26 cellular contexts compared by ENCODE assay signal in the genomic region with DNA sequence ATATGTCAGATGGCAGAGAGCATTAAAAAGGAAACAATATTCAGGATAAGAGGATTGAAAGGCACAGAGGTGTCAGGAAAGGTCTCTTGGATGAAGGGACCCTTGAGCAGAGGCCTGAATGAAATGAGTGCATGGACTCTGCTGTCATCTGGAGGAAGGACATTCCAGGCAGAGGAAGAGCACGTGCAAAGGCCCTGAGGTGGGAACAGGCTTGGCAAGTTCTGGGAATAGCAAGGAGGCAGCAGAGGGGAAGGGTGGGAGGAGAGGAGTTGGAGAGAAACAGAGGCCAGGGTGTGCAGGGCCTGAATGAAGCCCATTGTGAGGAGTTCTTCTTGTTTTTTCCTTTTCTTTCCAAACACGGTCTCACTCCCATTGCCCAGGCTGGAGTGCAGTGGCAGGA. TPM values are rescaled to one million over a fixed set of nuclear protein-coding genes. Genes with fewer than 3 reads are reported as not detected.
DNase-seq lines count a peak whose midpoint lies in the region; ATAC-seq and TF ChIP-seq lines count a peak whose summit lies in the region.
"Had no signal": no experiment of that assay in that cellular context is flagged by ENCODE, and none has a peak within 500 bp of the region (broad histone marks: within the 10 kb centered on the region; RNA-seq: fewer than 3 reads in every experiment).

No MANE protein-coding gene starts in this region.

- H3K4me3 Mint-ChIP-seq in activated naive CD4-positive, alpha-beta T cell treated with anti-CD3 and anti-CD28 coated beads, Interleukin-2, amount 10 ng/mL, durations not matched to agents 7 days and 5 days: no peak overlapping the region
- peak overlapping the region in 2 of 3 donors; percentile 36 to 87 for H3K4me3 Mint-ChIP-seq in T-cell
- H3K4me3 Mint-ChIP-seq in dendritic cell treated with granulocyte-macrophage colony-stimulating factor and Interleukin-4, amounts not matched to agents 40 ng/mL and 50 ng/mL, for 4 days: no peak overlapping the region

- H3K27me3 ChIP-seq in rectal smooth muscle tissue (ENCODE audit: control insufficient read depth, insufficient read depth, low read length): peaks cover 6% of the 10 kb centered on the region
- H3K27me3 ChIP-seq: BE2C, brain microvascular endothelial cell, pancreas had no signal

- peak overlapping the region; percentile 66 for H3K27ac Mint-ChIP-seq in activated naive CD4-positive, alpha-beta T cell treated with anti-CD3 and anti-CD28 coated beads, Interleukin-2, amount 10 ng/mL, durations not matched to agents 7 days and 5 days
- H3K27ac Mint-ChIP-seq in T-cell: peak overlapping the region; percentile 41 to 87
- peak overlapping the region; percentile 75 for H3K27ac Mint-ChIP-seq in dendritic cell treated with granulocyte-macrophage colony-stimulating factor and Interleukin-4, amounts not matched to agents 40 ng/mL and 50 ng/mL, for 4 days

- H3K27me3 Mint-ChIP-seq in activated naive CD4-positive, alpha-beta T cell treated with anti-CD3 and anti-CD28 coated beads, Interleukin-2, amount 10 ng/mL, durations not matched to agents 7 days and 5 days: no peaks in the 10 kb centered on the region
- no peaks in the 10 kb centered on the region for H3K27me3 Mint-ChIP-seq in T-cell
- peaks cover 46% of the 10 kb centered on the region for H3K27me3 Mint-ChIP-seq in dendritic cell treated with granulocyte-macrophage colony-stimulating factor and Interleukin-4, amounts not matched to agents 40 ng/mL and 50 ng/mL, for 4 days
- H3K27me3 Mint-ChIP-seq: activated CD8-positive, alpha-beta memory T cell treated with anti-CD3 and anti-CD28 coated beads, Interleukin-2, amount 10 ng/mL, durations not matched to agents 7 days and 5 days had no signal

- no peak overlapping the region for H3K27ac ChIP-seq in rectal smooth muscle tissue (ENCODE audit: low read depth, low read length)
- H3K27ac ChIP-seq: brain microvascular endothelial cell, HL-60, pancreas had no signal

- 65 to 76% methylated on average over 2 of the region's 2 CpGs for WGBS in lower leg skin, 2 donors

- peak overlapping the region; percentile 19 for H3K9ac ChIP-seq in rectal smooth muscle tissue (ENCODE audit: low read length)

- POLR2A ChIA-PET in T-cell (lab: Charles Lee): interaction anchor here in 1 of 2 donors (0.6 kb wide), 1 partner anchor 35 kb away, joined by 3 read pairs; no protein-coding TSS in a partner anchor

- CTCF ChIA-PET in activated naive CD4-positive, alpha-beta T cell treated with anti-CD3 and anti-CD28 coated beads, Interleukin-2, amount 10 ng/mL, durations not matched to agents 7 days and 5 days (lab: Charles Lee): interaction anchor here (1.3 to 1.7 kb wide), 2 partner anchors 10 to 48 kb away, joined by 3 to 4 read pairs; no protein-coding TSS in a partner anchor
- CTCF ChIA-PET in T-cell (lab: Charles Lee): interaction anchor here in 1 of 2 donors (0.6 kb wide), 1 partner anchor 124 kb away, joined by 4 read pairs; no protein-coding TSS in a partner anchor

- H3K4me1 Mint-ChIP-seq in activated naive CD4-positive, alpha-beta T cell treated with anti-CD3 and anti-CD28 coated beads, Interleukin-2, amount 10 ng/mL, durations not matched to agents 7 days and 5 days: peaks cover 99% of the 10 kb centered on the region
- H3K4me1 Mint-ChIP-seq in T-cell: peaks cover 96 to 97% (median 97%) of the 10 kb centered on the region in 3 donors
- peaks cover 76% of the 10 kb centered on the region for H3K4me1 Mint-ChIP-seq in dendritic cell treated with granulocyte-macrophage colony-stimulating factor and Interleukin-4, amounts not matched to agents 40 ng/mL and 50 ng/mL, for 4 days (ENCODE audit: low read depth)

- no peak for TF ChIP-seq CTCF in lower leg skin (IDR thresholded peaks at IDR 0.05)

- no peak for ATAC-seq in T-cell (replicated peaks in 1 of 4)
- ATAC-seq in HG03025 (IDR thresholded peaks at IDR 0.05; ENCODE audit: low FRiP score, unreplicated experiment): no peak
- ATAC-seq: activated CD8-positive, alpha-beta memory T cell treated with anti-CD3 and anti-CD28 coated beads, Interleukin-2, amount 10 ng/mL, durations not matched to agents 7 days and 5 days; pancreas; right cardiac atrium had no signal

- no peaks in the 10 kb centered on the region for H3K4me1 ChIP-seq in rectal smooth muscle tissue (ENCODE audit: control insufficient read depth, insufficient read depth, low read length)
- H3K4me1 ChIP-seq: BE2C, Caco-2, pancreas had no signal

- peaks cover 4% of the 10 kb centered on the region for H3K36me3 Mint-ChIP-seq in activated naive CD4-positive, alpha-beta T cell treated with anti-CD3 and anti-CD28 coated beads, Interleukin-2, amount 10 ng/mL, durations not matched to agents 7 days and 5 days
- no peaks in the 10 kb centered on the region for H3K36me3 Mint-ChIP-seq in T-cell
- H3K36me3 Mint-ChIP-seq in dendritic cell treated with granulocyte-macrophage colony-stimulating factor and Interleukin-4, amounts not matched to agents 40 ng/mL and 50 ng/mL, for 4 days (ENCODE audit: low read depth): no peaks in the 10 kb centered on the region

- H3K36me3 ChIP-seq in rectal smooth muscle tissue (ENCODE audit: control insufficient read depth, insufficient read depth, low read length): no peaks in the 10 kb centered on the region
- H3K36me3 ChIP-seq: BE2C, brain microvascular endothelial cell, pancreas had no signal

- no peak for TF ChIP-seq POLR2A in lower leg skin (IDR thresholded peaks at IDR 0.05)

- peak; percentile 10 for DNase-seq in activated naive CD4-positive, alpha-beta T cell treated with anti-CD3 and anti-CD28 coated beads, Interleukin-2, amount 10 ng/mL, durations not matched to agents 7 days and 5 days
- DNase-seq in activated naive CD4-positive, alpha-beta T cell treated with anti-CD3 and anti-CD28 coated beads, Interleukin-2, amount 50 U/mL, for 16 hours: no peak
- no peak for DNase-seq in T-cell
- no peak for DNase-seq in lower leg skin (ENCODE audit: low spot score in 2 of 2)
- DNase-seq in DMS79 treated with DMSO at 0.1 percent for 48 hours (lab: John Stamatoyannopoulos, UW): no peak
- DNase-seq: activated CD4-positive, CD25-positive, alpha-beta regulatory T cell treated with anti-CD3 and anti-CD28 coated beads, Interleukin-2, amount 50 U/mL, for 72 hours; activated CD8-positive, alpha-beta memory T cell treated with anti-CD3 and anti-CD28 coated beads, Interleukin-2, amount 10 ng/mL, durations not matched to agents 7 days and 5 days; BE2C; brain microvascular endothelial cell; Caco-2; DMS79; GF-D8; HCEC 1CT; hypothalamus; immature natural killer cell; NCI-H1417 treated with DMSO at 0.1 percent for 48 hours; NCI-H345; NCI-H748 treated with DMSO at 0.1 percent for 48 hours; pancreas; right cardiac atrium; SIG-M5 had no signal

- no peaks in the 10 kb centered on the region for H3K9me3 Mint-ChIP-seq in activated naive CD4-positive, alpha-beta T cell treated with anti-CD3 and anti-CD28 coated beads, Interleukin-2, amount 10 ng/mL, durations not matched to agents 7 days and 5 days
- no peaks in the 10 kb centered on the region for H3K9me3 Mint-ChIP-seq in T-cell
- H3K9me3 Mint-ChIP-seq in dendritic cell treated with granulocyte-macrophage colony-stimulating factor and Interleukin-4, amounts not matched to agents 40 ng/mL and 50 ng/mL, for 4 days: no peaks in the 10 kb centered on the region
- H3K9me3 Mint-ChIP-seq: activated T-helper 2 cell treated with anti-CD3 and anti-CD28 coated beads, Interferon-gamma antibody, Interleukin-2, Interleukin-4, amounts not matched to agents 10 μg/mL and 5 μg/mL and 100 μg/mL, durations not matched to agents 14 hours and 24 hours and 36 hours; immature natural killer cell had no signal

- intact Hi-C loops in dendritic cell treated with granulocyte-macrophage colony-stimulating factor and Interleukin-4, amounts not matched to agents 40 ng/mL and 50 ng/mL, for 4 days (cut with micrococcal nuclease): no loop called here
- intact Hi-C loops in lower leg skin (cut with DNase I; ENCODE audit: low total_unique reads): no loop called here

- H3K4me3 ChIP-seq in rectal smooth muscle tissue (ENCODE audit: low read length): no peak overlapping the region
- no peak overlapping the region for H3K4me3 ChIP-seq in lower leg skin (ENCODE audit: low read depth, poor library complexity, severe bottlenecking)
- H3K4me3 ChIP-seq: pancreas had no signal

RNA-seq across cellular contexts. Expression of gene RUNX3, which starts 59.0 kb away (rescaled TPM):
- total RNA-seq in T-cell (100 to 1,000 TPM; 140 to 220 (median 145) TPM), lower leg skin (10 to 100 TPM in 3 of 4 donors, 1 to 10 TPM in 1; 6.1 to 24.4 (median 19.8) TPM)

Comparison
In these comparisons a context has a peak if more than half of its experiments do, and no peak if none do; other contexts are left out.
1. H3K4me3 Mint-ChIP-seq: peak in T-cell (2 of 3); none in activated naive CD4-positive, alpha-beta T cell treated with anti-CD3 and anti-CD28 coated beads, Interleukin-2, amount 10 ng/mL, durations not matched to agents 7 days and 5 days (single experiment) and dendritic cell treated with granulocyte-macrophage colony-stimulating factor and Interleukin-4, amounts not matched to agents 40 ng/mL and 50 ng/mL, for 4 days (single experiment).
2. RNA of gene RUNX3, which starts 59.0 kb away (total RNA-seq): 140 to 220 TPM in T-cell; 6.1 to 24.4 TPM in lower leg skin; every median in the first group is over 4 times any median in the second.
3. Peak in every context shown above with its lines, with median percentiles within 50 percentile points of each other: H3K27ac Mint-ChIP-seq.